Comparison of ENCODE assay signal across 7 cellular contexts in genomic region chr19:13978721-13979191, GRCh38. TPM values are rescaled to one million over a fixed set of nuclear protein-coding genes. Genes with fewer than 3 reads are reported as not detected.
DNase-seq lines count a peak whose midpoint lies in the region; ATAC-seq and TF ChIP-seq lines count a peak whose summit lies in the region.
"Had no signal": no experiment of that assay in that cellular context is flagged by ENCODE, and none has a peak within 500 bp of the region (broad histone marks: within the 10 kb centered on the region; RNA-seq: fewer than 3 reads in every experiment).

No MANE protein-coding gene starts in this region.

- POLR2A ChIA-PET in A673 (lab: Charles Lee; ENCODE audit: low non-redundant PET) = interaction anchor here (0.5 kb wide), 1 partner anchor 25 kb away, joined by 8 read pairs; no protein-coding TSS in a partner anchor
- POLR2A ChIA-PET in PC-3 (lab: Charles Lee; ENCODE audit: unreplicated experiment) = no interaction called here
- POLR2A ChIA-PET in SK-N-SH (lab: Yijun Ruan, JAX) = no interaction called here

- peaks cover 22% of the 10 kb centered on the region for H3K4me1 ChIP-seq in A673 (ENCODE audit: insufficient read depth, low read length, poor library complexity, severe bottlenecking)
- H3K4me1 ChIP-seq in PC-3 (ENCODE audit: insufficient read depth, low read length) = no peaks in the 10 kb centered on the region
- peaks cover 0 to 23% of the 10 kb centered on the region in 2 experiments; a peak in 1 of 4 replicates for H3K4me1 ChIP-seq in SK-N-SH (ENCODE audit: control insufficient read depth in 1 of 2, insufficient read depth in 2 of 2, low read depth in 1 of 2, low read length in 1 of 2)

- H4K20me1 ChIP-seq in PC-3 (ENCODE audit: low read length) = no peaks in the 10 kb centered on the region
- no peaks in the 10 kb centered on the region for H4K20me1 ChIP-seq in SK-N-SH (ENCODE audit: insufficient read depth)

- H3K79me2 ChIP-seq in PC-3 (ENCODE audit: low read length) = no peaks in the 10 kb centered on the region
- no peaks in the 10 kb centered on the region for H3K79me2 ChIP-seq in SK-N-SH (ENCODE audit: insufficient read depth)

- H3K4me2 ChIP-seq in PC-3 (ENCODE audit: low read length) (no peak overlapping the region), SK-N-SH (no peak overlapping the region)

- no peak overlapping the region for H3K27ac Mint-ChIP-seq in activated T-cell treated with anti-CD3 and anti-CD28 coated beads, Interleukin-2, amount 50 U/mL, for 24 hours

- DNase-seq in A673 (ENCODE audit: low spot score) (peak; percentile 48), left lobe of liver (ENCODE audit: low spot score) (no peak), PC-3 (no peak), SK-N-SH (no peak)
- peak; percentile 58 for DNase-seq in activated T-cell treated with anti-CD3 and anti-CD28 coated beads, Interleukin-2, amount 50 U/mL, for 24 hours
- DNase-seq in activated effector memory CD4-positive, alpha-beta T cell treated with Interleukin-2 at 50 U/mL for 16 hours = no peak

- ATAC-seq in left lobe of liver (peak; percentile 11), PC-3 (no peak)

- H3K4me3 Mint-ChIP-seq in activated T-cell treated with anti-CD3 and anti-CD28 coated beads, Interleukin-2, amount 50 U/mL, for 24 hours = no peak overlapping the region

- H3K27me3 ChIP-seq in A673 (replicated peaks; ENCODE audit: insufficient read depth, low read depth, low read length, poor library complexity) = no peaks in the 10 kb centered on the region
- no peaks in the 10 kb centered on the region for H3K27me3 ChIP-seq in PC-3 (ENCODE audit: low read length)
- no peaks in the 10 kb centered on the region for H3K27me3 ChIP-seq in SK-N-SH (ENCODE audit: insufficient read depth)

- no TSS peak for BruUV-seq in A673 (replicated peaks; lab: Mats Ljungman, UMichigan)
- no TSS peak for BruUV-seq in PC-3 (replicated peaks; lab: Mats Ljungman, UMichigan)

- peaks cover 36% of the 10 kb centered on the region for H3K36me3 Mint-ChIP-seq in activated T-cell treated with anti-CD3 and anti-CD28 coated beads, Interleukin-2, amount 50 U/mL, for 24 hours (ENCODE audit: low read depth)

- intact Hi-C loops in A673 (cut with micrococcal nuclease; ENCODE audit: unreplicated experiment) = no loop called here
- intact Hi-C loops in PC-3 (cut with micrococcal nuclease) = no loop called here

- TF ChIP-seq CTCF in A673 (conservative IDR thresholded peaks at IDR 0.05; ENCODE audit: low read depth, low read length) = no peak
- TF ChIP-seq CTCF in PC-3 (conservative IDR thresholded peaks at IDR 0.05; ENCODE audit: low read depth, low read length) = no peak
- TF ChIP-seq CTCF in SK-N-SH (IDR thresholded peaks at IDR 0.05) = no peak

- H3K27me3 Mint-ChIP-seq in activated T-cell treated with anti-CD3 and anti-CD28 coated beads, Interleukin-2, amount 50 U/mL, for 24 hours = no peaks in the 10 kb centered on the region
- H3K27me3 Mint-ChIP-seq: CD8-positive, alpha-beta memory T cell had no signal

- H3K4me3 ChIP-seq in A673 (ENCODE audit: low read depth, low read length, poor library complexity, severe bottlenecking) (peak overlapping the region; percentile 43), PC-3 (ENCODE audit: low read length) (no peak overlapping the region), SK-N-SH (ENCODE audit: low read depth in 2 of 2, low read length in 1 of 2) (no peak overlapping the region)

- CTCF ChIA-PET in A673 (lab: Charles Lee) (interaction anchor here (1.0 kb wide), 1 partner anchor 25 kb away, joined by 4 read pairs; no protein-coding TSS in a partner anchor), PC-3 (lab: Charles Lee) (no interaction called here), SK-N-SH (lab: Yijun Ruan, JAX) (interaction anchor here (0.9 to 1.5 kb wide), 2 partner anchors 11 to 95 kb away, joined by 3 to 5 read pairs; no protein-coding TSS in a partner anchor)

- TF ChIP-seq EP300 in SK-N-SH (IDR thresholded peaks at IDR 0.05; ENCODE audit: borderline replicate concordance in 1 of 2, low read depth in 1 of 2, low read length in 1 of 2) = no peak

- H3F3A ChIP-seq in PC-3 (ENCODE audit: low read length, unreplicated experiment) (no peaks in the 10 kb centered on the region), SK-N-SH (replicated peaks; ENCODE audit: insufficient read depth) (no peaks in the 10 kb centered on the region)

- H2AFZ ChIP-seq in PC-3 (ENCODE audit: low read length) (no peak overlapping the region), SK-N-SH (ENCODE audit: low read depth) (no peak overlapping the region)

- peaks cover 38% of the 10 kb centered on the region for H3K4me1 Mint-ChIP-seq in activated T-cell treated with anti-CD3 and anti-CD28 coated beads, Interleukin-2, amount 50 U/mL, for 24 hours (ENCODE audit: low read depth)

- H3K9me3 ChIP-seq in A673 (ENCODE audit: low read depth, low read length, poor library complexity, severe bottlenecking) = no peaks in the 10 kb centered on the region
- H3K9me3 ChIP-seq in PC-3 (ENCODE audit: low read length) = no peaks in the 10 kb centered on the region
- H3K9me3 ChIP-seq in SK-N-SH = no peaks in the 10 kb centered on the region

- H3K36me3 ChIP-seq in A673 (ENCODE audit: insufficient read depth, low read length, poor library complexity, severe bottlenecking) (no peaks in the 10 kb centered on the region), PC-3 (ENCODE audit: low read depth, low read length) (no peaks in the 10 kb centered on the region; the same call in 1 of the 2 replicates), SK-N-SH (replicated peaks in 1 of 2; ENCODE audit: control insufficient read depth in 1 of 2, insufficient read depth in 2 of 2, low read length in 1 of 2) (peaks cover 0 to 3% of the 10 kb centered on the region in 2 experiments)

- 97% methylated on average over 7 of the region's 49 CpGs for WGBS in SK-N-SH (ENCODE audit: low lambda C conversion rate)

- H3K27ac ChIP-seq in A673 (ENCODE audit: low read depth, low read length, poor library complexity, severe bottlenecking) = peak overlapping the region; percentile 71
- no peak overlapping the region for H3K27ac ChIP-seq in PC-3 (ENCODE audit: low read length)
- no peak overlapping the region for H3K27ac ChIP-seq in SK-N-SH (ENCODE audit: low read depth in 2 of 2, low read length in 1 of 2)

- H3K9ac ChIP-seq in PC-3 (ENCODE audit: low read length) = no peak overlapping the region
- H3K9ac ChIP-seq in SK-N-SH = no peak overlapping the region

- H3K9me2 ChIP-seq in PC-3 (replicated peaks; ENCODE audit: low read length) (no peaks in the 10 kb centered on the region), SK-N-SH (no peaks in the 10 kb centered on the region)

- no peaks in the 10 kb centered on the region for H3K9me3 Mint-ChIP-seq in activated T-cell treated with anti-CD3 and anti-CD28 coated beads, Interleukin-2, amount 50 U/mL, for 24 hours
- H3K9me3 Mint-ChIP-seq: CD8-positive, alpha-beta memory T cell had no signal

- TF ChIP-seq RAD21 in SK-N-SH (IDR thresholded peaks at IDR 0.05; ENCODE audit: low read length) = no peak

TF ChIP-seq in SK-N-SH, 30 proteins besides CTCF, POLR2A, EP300 and RAD21 (continues in another document):
- no peak for TF ChIP-seq PBX3 (IDR thresholded peaks at IDR 0.05)

RNA-seq across cellular contexts. Expression of gene DCAF15, which starts 26.4 kb away (rescaled TPM):
- total RNA-seq in A673 (2021) (62.4 and 65.4 TPM in 2 replicates), left lobe of liver (11.4 TPM), PC-3 (2014; rRNA removed) (50.8 and 85.2 TPM in 2 replicates)
- 36.7 and 55.6 TPM in 2 replicates for polyA plus RNA-seq in SK-N-SH (2012; rRNA removed)
- polyA plus RNA-seq in SK-N-SH (2012; cell fraction: cytosol; rRNA removed) = 12.5 and 21.6 TPM in 2 replicates
- 239 and 253 TPM in 2 replicates for polyA plus RNA-seq in SK-N-SH (2012; cell fraction: nucleus; rRNA removed)

RNA-seq across cellular contexts. Expression of gene RFX1, which starts 27.4 kb away (rescaled TPM):
- 19.5 and 23.1 TPM in 2 replicates for total RNA-seq in A673 (2021)
- total RNA-seq in left lobe of liver = 7.0 TPM
- total RNA-seq in PC-3 (2014; rRNA removed) = 7.5 and 9.2 TPM in 2 replicates
- 0.54 and 1.5 TPM in 2 replicates for polyA plus RNA-seq in SK-N-SH (2012; rRNA removed)
- polyA plus RNA-seq in SK-N-SH (2012; cell fraction: cytosol; rRNA removed) = 0.64 and 1.2 TPM in 2 replicates
- 6.2 and 9.3 TPM in 2 replicates for polyA plus RNA-seq in SK-N-SH (2012; cell fraction: nucleus; rRNA removed)

RNA-seq across cellular contexts. Expression of gene PODNL1, which starts 40.5 kb away (rescaled TPM):
- total RNA-seq in A673 (2021) = not detected in 2 replicates
- not detected for total RNA-seq in left lobe of liver
- 0.92 TPM in 1 of 2 replicates, not detected in the other for total RNA-seq in PC-3 (2014; rRNA removed)
- 4.2 and 7.5 TPM in 2 replicates for polyA plus RNA-seq in SK-N-SH (2012; rRNA removed)
- polyA plus RNA-seq in SK-N-SH (2012; cell fraction: cytosol; rRNA removed) = 5.1 and 7.2 TPM in 2 replicates
- 11.8 and 14.5 TPM in 2 replicates for polyA plus RNA-seq in SK-N-SH (2012; cell fraction: nucleus; rRNA removed)
- polyA plus RNA-seq: CD8-positive, alpha-beta memory T cell had no signal

RNA-seq across cellular contexts. Expression of gene RLN3, which starts 49.2 kb away (rescaled TPM):
- total RNA-seq in A673 (2021) (not detected in 2 replicates), left lobe of liver (not detected), PC-3 (2014; rRNA removed) (not detected in 2 replicates)
- not detected in 2 replicates for polyA plus RNA-seq in SK-N-SH (2012; rRNA removed)
- not detected in 2 replicates for polyA plus RNA-seq in SK-N-SH (2012; cell fraction: cytosol; rRNA removed)
- polyA plus RNA-seq in SK-N-SH (2012; cell fraction: nucleus; rRNA removed) = not detected in 2 replicates
- total RNA-seq: CD8-positive, alpha-beta memory T cell had no signal
- polyA plus RNA-seq: CD8-positive, alpha-beta memory T cell had no signal

RNA-seq across cellular contexts. Expression of gene IL27RA, which starts 52.8 kb away (rescaled TPM):
- total RNA-seq in A673 (2021) (5.4 and 6.0 TPM in 2 replicates), left lobe of liver (1.4 TPM), PC-3 (2014; rRNA removed) (14.2 and 14.7 TPM in 2 replicates)
- 9.3 TPM in 2 replicates for polyA plus RNA-seq in SK-N-SH (2012; rRNA removed)
- polyA plus RNA-seq in SK-N-SH (2012; cell fraction: cytosol; rRNA removed) = 5.5 and 7.5 TPM in 2 replicates
- 6.4 and 7.6 TPM in 2 replicates for polyA plus RNA-seq in SK-N-SH (2012; cell fraction: nucleus; rRNA removed)

Comparison
In these comparisons a context has a peak if more than half of its experiments do, and no peak if none do; other contexts are left out.
1. DNase-seq: peak in A673 (single experiment) and activated T-cell treated with anti-CD3 and anti-CD28 coated beads, Interleukin-2, amount 50 U/mL, for 24 hours (single experiment); none in left lobe of liver (single experiment), activated effector memory CD4-positive, alpha-beta T cell treated with Interleukin-2 at 50 U/mL for 16 hours (single experiment), PC-3 (single experiment) and SK-N-SH (single experiment).